Comparison of ENCODE assay signal across 1 cellular context in the genomic region with DNA sequence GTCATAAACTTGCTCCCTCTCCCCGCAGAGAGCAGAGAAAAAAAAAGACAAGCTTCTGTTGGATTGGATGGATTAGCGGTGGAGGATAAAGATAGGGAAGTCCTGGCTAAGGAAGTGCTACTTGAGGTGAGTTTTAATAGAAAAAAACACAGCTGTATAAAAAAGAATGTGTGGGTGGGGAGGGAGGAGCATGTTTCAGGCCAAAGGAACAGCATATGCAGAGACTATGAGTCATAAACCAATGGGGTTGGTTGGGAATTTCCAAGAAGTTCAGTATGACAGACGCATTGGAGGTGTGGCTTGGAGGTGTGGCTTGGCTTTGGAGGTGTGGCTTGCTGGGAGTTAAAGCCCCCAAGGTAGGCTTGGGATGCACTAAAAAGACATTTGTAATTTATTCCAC.
TF ChIP-seq lines count a peak whose summit lies in the region.

No MANE protein-coding gene starts in this region.

TF ChIP-seq in GM23338, 12 proteins besides CTCF, POLR2A, EP300 and RAD21 (continued from another document):
- TF ChIP-seq POLR2AphosphoS5 (IDR thresholded peaks at IDR 0.05; ENCODE audit: low read depth), result no peak
